ENCODE assay signal across 1 cellular context in the genomic region with DNA sequence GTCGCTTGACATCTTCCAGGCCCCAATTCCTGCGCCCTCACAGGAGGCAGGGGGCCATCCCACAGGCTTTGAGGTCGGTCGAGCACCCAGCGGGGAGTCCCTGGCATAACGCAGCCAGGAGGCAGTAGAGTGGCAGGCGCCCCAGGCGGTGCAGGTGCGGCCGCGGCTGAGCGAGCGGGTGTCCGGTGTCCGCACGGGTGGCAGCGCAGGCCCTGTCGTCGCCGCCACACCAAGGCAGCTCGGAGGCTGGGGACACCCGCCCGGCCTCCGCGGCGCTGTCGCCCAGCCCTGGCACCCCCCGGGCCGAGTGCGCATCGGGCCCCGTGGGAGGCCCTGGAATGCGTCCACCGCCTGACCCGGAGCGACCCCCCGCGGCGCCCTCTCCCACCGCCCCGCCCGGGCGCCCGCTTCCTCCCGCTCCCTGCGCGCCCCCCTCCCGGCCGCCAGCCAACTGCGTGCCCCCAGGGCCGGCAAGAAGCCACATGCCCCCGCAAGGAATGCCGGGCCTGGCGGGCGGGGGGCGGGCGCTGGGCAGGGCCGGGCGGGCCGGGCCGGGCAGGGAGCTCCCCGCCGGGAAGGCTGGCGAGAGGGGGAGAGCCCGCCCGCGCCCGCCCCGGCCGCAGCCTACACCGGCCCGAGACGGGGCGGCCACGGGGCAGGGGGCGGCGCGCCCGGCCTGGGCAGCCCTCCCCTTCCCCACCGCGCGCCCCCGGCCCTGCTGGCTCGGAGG.
TF ChIP-seq lines count a peak whose summit lies in the region.

No MANE protein-coding gene starts in this region.

TF ChIP-seq in HepG2, 621 proteins besides CTCF, POLR2A, EP300 and RAD21 (continued from another document):
- TF ChIP-seq, protein P1, sequence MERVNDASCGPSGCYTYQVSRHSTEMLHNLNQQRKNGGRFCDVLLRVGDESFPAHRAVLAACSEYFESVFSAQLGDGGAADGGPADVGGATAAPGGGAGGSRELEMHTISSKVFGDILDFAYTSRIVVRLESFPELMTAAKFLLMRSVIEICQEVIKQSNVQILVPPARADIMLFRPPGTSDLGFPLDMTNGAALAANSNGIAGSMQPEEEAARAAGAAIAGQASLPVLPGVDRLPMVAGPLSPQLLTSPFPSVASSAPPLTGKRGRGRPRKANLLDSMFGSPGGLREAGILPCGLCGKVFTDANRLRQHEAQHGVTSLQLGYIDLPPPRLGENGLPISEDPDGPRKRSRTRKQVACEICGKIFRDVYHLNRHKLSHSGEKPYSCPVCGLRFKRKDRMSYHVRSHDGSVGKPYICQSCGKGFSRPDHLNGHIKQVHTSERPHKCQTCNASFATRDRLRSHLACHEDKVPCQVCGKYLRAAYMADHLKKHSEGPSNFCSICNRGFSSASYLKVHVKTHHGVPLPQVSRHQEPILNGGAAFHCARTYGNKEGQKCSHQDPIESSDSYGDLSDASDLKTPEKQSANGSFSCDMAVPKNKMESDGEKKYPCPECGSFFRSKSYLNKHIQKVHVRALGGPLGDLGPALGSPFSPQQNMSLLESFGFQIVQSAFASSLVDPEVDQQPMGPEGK (CRISPR knock-in tag; IDR thresholded peaks at IDR 0.05), result peak; percentile 4
- no peak for TF ChIP-seq RXRB (CRISPR knock-in tag; IDR thresholded peaks at IDR 0.05; ENCODE audit: borderline replicate concordance)
- TF ChIP-seq, protein P2, sequence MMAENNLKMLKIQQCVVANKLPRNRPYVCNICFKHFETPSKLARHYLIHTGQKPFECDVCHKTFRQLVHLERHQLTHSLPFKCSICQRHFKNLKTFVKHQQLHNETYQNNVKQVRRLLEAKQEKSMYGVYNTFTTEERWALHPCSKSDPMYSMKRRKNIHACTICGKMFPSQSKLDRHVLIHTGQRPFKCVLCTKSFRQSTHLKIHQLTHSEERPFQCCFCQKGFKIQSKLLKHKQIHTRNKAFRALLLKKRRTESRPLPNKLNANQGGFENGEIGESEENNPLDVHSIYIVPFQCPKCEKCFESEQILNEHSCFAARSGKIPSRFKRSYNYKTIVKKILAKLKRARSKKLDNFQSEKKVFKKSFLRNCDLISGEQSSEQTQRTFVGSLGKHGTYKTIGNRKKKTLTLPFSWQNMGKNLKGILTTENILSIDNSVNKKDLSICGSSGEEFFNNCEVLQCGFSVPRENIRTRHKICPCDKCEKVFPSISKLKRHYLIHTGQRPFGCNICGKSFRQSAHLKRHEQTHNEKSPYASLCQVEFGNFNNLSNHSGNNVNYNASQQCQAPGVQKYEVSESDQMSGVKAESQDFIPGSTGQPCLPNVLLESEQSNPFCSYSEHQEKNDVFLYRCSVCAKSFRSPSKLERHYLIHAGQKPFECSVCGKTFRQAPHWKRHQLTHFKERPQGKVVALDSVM (CRISPR knock-in tag; IDR thresholded peaks at IDR 0.05), result 0 out of 2 replicates have a peak, but pooled peaks have one; percentile 11
- TF ChIP-seq TP53 (CRISPR knock-in tag; conservative IDR thresholded peaks at IDR 0.05), result no peak
- TF ChIP-seq, protein P3, sequence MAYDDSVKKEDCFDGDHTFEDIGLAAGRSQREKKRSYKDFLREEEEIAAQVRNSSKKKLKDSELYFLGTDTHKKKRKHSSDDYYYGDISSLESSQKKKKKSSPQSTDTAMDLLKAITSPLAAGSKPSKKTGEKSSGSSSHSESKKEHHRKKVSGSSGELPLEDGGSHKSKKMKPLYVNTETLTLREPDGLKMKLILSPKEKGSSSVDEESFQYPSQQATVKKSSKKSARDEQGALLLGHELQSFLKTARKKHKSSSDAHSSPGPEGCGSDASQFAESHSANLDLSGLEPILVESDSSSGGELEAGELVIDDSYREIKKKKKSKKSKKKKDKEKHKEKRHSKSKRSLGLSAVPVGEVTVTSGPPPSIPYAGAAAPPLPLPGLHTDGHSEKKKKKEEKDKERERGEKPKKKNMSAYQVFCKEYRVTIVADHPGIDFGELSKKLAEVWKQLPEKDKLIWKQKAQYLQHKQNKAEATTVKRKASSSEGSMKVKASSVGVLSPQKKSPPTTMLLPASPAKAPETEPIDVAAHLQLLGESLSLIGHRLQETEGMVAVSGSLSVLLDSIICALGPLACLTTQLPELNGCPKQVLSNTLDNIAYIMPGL (CRISPR knock-in tag; IDR thresholded peaks at IDR 0.05; ENCODE audit: borderline replicate concordance in 1 of 2, low read depth in 1 of 2), result peak in 1 of 2 experiments; percentile 42; a peak in 1 of 4 replicates
- TF ChIP-seq ZFP36L1 (CRISPR knock-in tag; IDR thresholded peaks at IDR 0.05), result no peak
- TF ChIP-seq ZNF550 (CRISPR knock-in tag; IDR thresholded peaks at IDR 0.05; ENCODE audit: borderline replicate concordance), result no peak
- TF ChIP-seq MAFK (conservative IDR thresholded peaks at IDR 0.05 in 1 of 2, IDR thresholded peaks at IDR 0.05 in 1 of 2; ENCODE audit: low read length in 2 of 2), result no peak
TF ChIP-seq in HepG2: peak in this region for 10.
